ENCODE assay signal across 8 cellular contexts in genomic region chr4:115866364-115866896, GRCh38.
"Had no signal": no experiment of that assay in that cellular context is flagged by ENCODE, and none has a peak within 500 bp of the region (broad histone marks: within the 10 kb centered on the region; RNA-seq: fewer than 3 reads in every experiment).

No MANE protein-coding gene starts in this region.

- H3K4me2 ChIP-seq: GM23338 had no signal

- H3K4me3 ChIP-seq: GM23338 had no signal

- H3K27ac ChIP-seq: HL-60 had no signal

- DNase-seq: H9, HCEC 1CT, KBM-7 had no signal

- FAIRE-seq: H1, H54, HepG2 had no signal

- H2AFZ ChIP-seq: GM23338 had no signal
